Comparison of ENCODE assay signal across 10 cellular contexts in genomic region chr1:18452550-18452949, GRCh38. TPM values are rescaled to one million over a fixed set of nuclear protein-coding genes. Genes with fewer than 3 reads are reported as not detected.
A peak's percentile ranks its signal among the peaks of the same experiment; 100 is the strongest.
DNase-seq lines count a peak whose midpoint lies in the region; ATAC-seq lines count a peak whose summit lies in the region.
"Had no signal": no experiment of that assay in that cellular context is flagged by ENCODE, and none has a peak within 500 bp of the region (broad histone marks: within the 10 kb centered on the region; RNA-seq: fewer than 3 reads in every experiment).

No MANE protein-coding gene starts in this region.

- ATAC-seq in GM19455 (IDR thresholded peaks at IDR 0.05; ENCODE audit: unreplicated experiment) (no peak), GM19452 (IDR thresholded peaks at IDR 0.05; ENCODE audit: unreplicated experiment) (no peak)

- no peaks in the 10 kb centered on the region for H3K27me3 ChIP-seq in H7 (ENCODE audit: control insufficient read depth, insufficient read depth, low read length)

- no peak overlapping the region for H3K4me3 ChIP-seq in H7 (ENCODE audit: insufficient read depth, low read depth, low read length)

- H3K36me3 ChIP-seq in H7 (replicated peaks; ENCODE audit: control insufficient read depth, insufficient read depth, low read length) = no peaks in the 10 kb centered on the region

- DNase-seq in COLO829 (ENCODE audit: low spot score) = peak; percentile 24
- peak; percentile 68 for DNase-seq in H7
- peak; percentile 14 for DNase-seq in SK-N-DZ (ENCODE audit: low spot score)
- DNase-seq in iPS-NIHi11 (ENCODE audit: low spot score) = peak; percentile 81
- no peak for DNase-seq in COLO668 (lab: John Stamatoyannopoulos, UW; ENCODE audit: unreplicated experiment)
- DNase-seq in stimulated activated CD4-positive, alpha-beta T cell treated with anti-CD3 and anti-CD28 coated beads, Interleukin-4, amount 100 ng/mL, for 1 hour = no peak
- DNase-seq: retina had no signal

RNA-seq across cellular contexts. Expression of gene KLHDC7A, which starts 28.2 kb away (rescaled TPM):
- 11.2 and 17.8 TPM in 2 replicates for total RNA-seq in H7 (2014; rRNA removed; shearing (Covaris generic))
- not detected in 2 replicates for polyA plus RNA-seq in SK-N-DZ (2014; cell fraction: cytosol; rRNA removed)
- polyA plus RNA-seq in SK-N-DZ (2014; cell fraction: nucleus; rRNA removed) = not detected in 2 replicates
- total RNA-seq: dermis microvascular lymphatic vessel endothelial cell had no signal

Comparison
In these comparisons a context has a peak if more than half of its experiments do, and no peak if none do; other contexts are left out.
1. DNase-seq: peak in COLO829 (single experiment), H7 (single experiment), SK-N-DZ (single experiment) and iPS-NIHi11 (single experiment); none in COLO668 (single experiment) and stimulated activated CD4-positive, alpha-beta T cell treated with anti-CD3 and anti-CD28 coated beads, Interleukin-4, amount 100 ng/mL, for 1 hour (single experiment).